18 cellular contexts compared by ENCODE assay signal in the genomic region with DNA sequence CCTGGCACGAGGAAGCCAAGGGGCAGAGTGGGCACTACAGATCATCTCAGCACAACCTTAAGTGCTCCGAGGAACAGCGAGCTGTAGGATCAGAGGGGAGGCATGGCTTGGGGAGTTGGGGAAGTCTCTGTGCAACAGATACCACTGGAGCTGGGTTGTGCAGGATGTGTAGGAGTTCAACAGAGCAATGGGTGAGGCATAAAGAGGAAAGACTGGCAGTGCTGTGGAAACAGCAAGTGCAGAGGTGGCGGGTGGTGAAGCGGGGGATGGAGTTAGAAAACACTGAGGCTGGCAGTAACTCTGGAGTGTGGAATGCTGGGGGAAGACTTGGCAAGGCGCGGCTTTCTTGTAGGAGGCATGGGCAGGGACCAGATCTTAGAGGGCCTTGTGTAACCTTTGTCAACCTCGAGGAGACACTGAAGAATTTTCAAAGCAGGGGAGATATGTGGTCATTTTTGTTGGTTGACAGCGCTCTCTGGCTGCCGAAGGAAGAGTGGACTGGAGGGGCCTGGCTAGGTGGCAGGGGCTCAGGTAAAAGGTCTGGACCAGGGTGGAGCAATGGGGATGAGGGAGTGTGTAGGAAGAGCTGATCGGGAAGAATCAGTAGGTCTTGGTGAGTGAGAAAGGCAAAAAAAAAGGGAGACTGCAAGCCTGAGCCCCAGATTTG.
DNase-seq lines count a peak whose midpoint lies in the region; ATAC-seq, FAIRE-seq and TF ChIP-seq lines count a peak whose summit lies in the region.
"Had no signal": no experiment of that assay in that cellular context is flagged by ENCODE, and none has a peak within 500 bp of the region (broad histone marks: within the 10 kb centered on the region; RNA-seq: fewer than 3 reads in every experiment).

No MANE protein-coding gene starts in this region.

- FAIRE-seq in H1 (lab: Jason Lieb, UNC), result no peak
- FAIRE-seq: H54 had no signal

- no peak overlapping the region for H3T11ph ChIP-seq in H9 (ENCODE audit: low read length)

- H3K4me2 ChIP-seq in H9 (ENCODE audit: insufficient read depth, insufficient read length, low read length) (no peak overlapping the region), H1 (ENCODE audit: insufficient read depth in 1 of 2, low read depth in 2 of 2, low read length in 2 of 2) (no peak overlapping the region)

- intact Hi-C loops in posterior vena cava (cut with DNase I), result loop anchor here in 1 of 2 donors (5.0 kb wide), 1 partner anchor 723 kb away; no protein-coding TSS in a partner anchor

- no peak overlapping the region; the same call in 1 of the 2 replicates for H3K14ac ChIP-seq in H9 (ENCODE audit: insufficient read depth, low read length)
- no peak overlapping the region for H3K14ac ChIP-seq in H1 (ENCODE audit: insufficient read length)

- ATAC-seq in WTC11 (peak; percentile 43), GM19328 (IDR thresholded peaks at IDR 0.05; ENCODE audit: unreplicated experiment) (no peak)
- ATAC-seq in stimulated activated memory B cell treated with anti-CD40 and anti-IgM and Interleukin-4, amounts not matched to agents 10 μg/mL and 1 μg/mL and 100 μg/mL, for 72 hours, result no peak

- H3K18ac ChIP-seq in H9 (ENCODE audit: insufficient read length, low read depth, low read length) (no peak overlapping the region), H1 (ENCODE audit: extremely low read depth, low read length) (no peak overlapping the region)

- H4K20me1 ChIP-seq in H9 (ENCODE audit: control insufficient read depth, insufficient read depth, insufficient read length), result no peaks in the 10 kb centered on the region
- H4K20me1 ChIP-seq in H1 (replicated peaks in 1 of 2; ENCODE audit: control insufficient read depth in 1 of 2, insufficient read depth in 2 of 2, low read length in 2 of 2), result no peaks in the 10 kb centered on the region

- POLR2A ChIA-PET in WTC11 (lab: Charles Lee) (no interaction called here), H1 (lab: Charles Lee; ENCODE audit: partially characterized antibody) (no interaction called here)

- H3K27me3 Mint-ChIP-seq in H9 (ENCODE audit: low read depth), result peaks cover 20% of the 10 kb centered on the region
- peaks cover 22% of the 10 kb centered on the region for H3K27me3 Mint-ChIP-seq in WTC11 (ENCODE audit: low read depth)
- peaks cover 31% of the 10 kb centered on the region for H3K27me3 Mint-ChIP-seq in stimulated activated memory B cell treated with anti-CD40 and anti-IgM and Interleukin-4, amounts not matched to agents 10 μg/mL and 1 μg/mL and 100 μg/mL, for 72 hours

- H2AFZ ChIP-seq in H9 (ENCODE audit: low read length) (no peak overlapping the region), H1 (ENCODE audit: low read length) (no peak overlapping the region)

- H3K4me1 Mint-ChIP-seq in H9 (no peaks in the 10 kb centered on the region; a peak in 1 of 4 replicates), WTC11 (no peaks in the 10 kb centered on the region)
- no peaks in the 10 kb centered on the region for H3K4me1 Mint-ChIP-seq in stimulated activated memory B cell treated with anti-CD40 and anti-IgM and Interleukin-4, amounts not matched to agents 10 μg/mL and 1 μg/mL and 100 μg/mL, for 72 hours
- H3K4me1 Mint-ChIP-seq: CD4-positive, alpha-beta memory T cell; IgD-negative memory B cell had no signal

- CTCF ChIA-PET in WTC11 (lab: Charles Lee) (interaction anchor here (0.9 to 3.2 kb wide), 7 partner anchors 16 to 334 kb away, joined by 3 to 10 read pairs (median 4); no protein-coding TSS in a partner anchor), H1 (lab: Charles Lee; ENCODE audit: partially characterized antibody) (interaction anchor here (0.6 to 3.7 kb wide), 15 partner anchors 10 to 351 kb away, joined by 3 to 12 read pairs (median 3); no protein-coding TSS in a partner anchor)

- no peaks in the 10 kb centered on the region for H3K36me3 ChIP-seq in H1 (ENCODE audit: control insufficient read depth in 2 of 4, insufficient read depth in 4 of 4, low read length in 3 of 4)
- H3K36me3 ChIP-seq: BE2C, SJCRH30 had no signal

- H3K27me3 ChIP-seq in H9 (ENCODE audit: insufficient read depth, low read length) (no peaks in the 10 kb centered on the region), H1 (replicated peaks in 1 of 4; ENCODE audit: control insufficient read depth in 3 of 4, extremely low read depth in 1 of 4, insufficient read depth in 3 of 4, low read length in 3 of 4) (no peaks in the 10 kb centered on the region)
- H3K27me3 ChIP-seq: BE2C, SJCRH30 had no signal

- no CpG with 5 or more reads among the region's 11 CpGs for WGBS in H9 (ENCODE audit: extremely low coverage, insufficient read length, low lambda C conversion rate)
- 89% methylated on average over 11 of the region's 11 CpGs; no CpG with 5 or more reads in 1 of the 2 experiments for WGBS in H1 (ENCODE audit: extremely low coverage in 1 of 2, insufficient coverage in 1 of 2, insufficient read length in 1 of 2, insufficient replicate concordance in 2 of 2, low coverage in 1 of 2, low lambda C conversion rate in 2 of 2, missing lambda C conversion rate in 1 of 2), 2 experiments

- no peak for DNase-seq in H9
- no peak for DNase-seq in WTC11 (ENCODE audit: low spot score)
- no peak for DNase-seq in H1 (ENCODE audit: low read depth in 1 of 2, low spot score in 2 of 2)
- DNase-seq in posterior vena cava (ENCODE audit: low spot score), result peak; percentile 41
- no peak for DNase-seq in stimulated activated CD4-positive, alpha-beta T cell treated with anti-CD3 and anti-CD28 coated beads, Interleukin-2, amount 100 ng/mL, for 24 hours
- DNase-seq: BE2C; CD4-positive, alpha-beta memory T cell; DND-41; GDM1; MV-4-11; NCI-H1436; NCI-H2081; NCI-H526; SJCRH30 had no signal

- H2AK5ac ChIP-seq in H9 (ENCODE audit: insufficient read length, low read length) (no peak overlapping the region), H1 (ENCODE audit: low read depth, low read length) (no peak overlapping the region)

- H2BK15ac ChIP-seq in H9 (ENCODE audit: low read depth, low read length) (no peak overlapping the region), H1 (ENCODE audit: low read length) (no peak overlapping the region)

- no peaks in the 10 kb centered on the region for H3K79me2 ChIP-seq in H9 (ENCODE audit: insufficient read depth, low read length)
- no peaks in the 10 kb centered on the region for H3K79me2 ChIP-seq in H1 (ENCODE audit: control insufficient read depth in 1 of 2, insufficient read depth in 2 of 2, low read length in 2 of 2)

- H3K4me3 ChIP-seq in H1 (ENCODE audit: extremely low read depth in 1 of 4, insufficient read depth in 2 of 4, low read depth in 3 of 4, low read length in 4 of 4), result no peak overlapping the region
- H3K4me3 ChIP-seq: SJCRH30 had no signal

- H4K91ac ChIP-seq in H9 (ENCODE audit: insufficient read length, low read depth, low read length), result no peak overlapping the region
- no peak overlapping the region for H4K91ac ChIP-seq in H1 (replicated peaks; ENCODE audit: insufficient read length, low read length)

- no peak for TF ChIP-seq POLR2A in H1 (IDR thresholded peaks at IDR 0.05; ENCODE audit: control extremely low read depth in 1 of 2, low read depth in 2 of 2, low read length in 2 of 2)

- H2BK20ac ChIP-seq in H9 (ENCODE audit: low read depth, low read length, poor library complexity, severe bottlenecking) (no peak overlapping the region), H1 (ENCODE audit: low read length) (no peak overlapping the region)

- no peak overlapping the region for H3K56ac ChIP-seq in H9 (ENCODE audit: insufficient read length, low read depth, low read length)
- H3K56ac ChIP-seq in H1 (replicated peaks; ENCODE audit: insufficient read length, low read depth, low read length), result no peak overlapping the region

- H2BK5ac ChIP-seq in H9 (ENCODE audit: insufficient read length, low read length) (no peak overlapping the region), H1 (ENCODE audit: low read depth, low read length) (no peak overlapping the region)

- H2BK12ac ChIP-seq in H9 (ENCODE audit: insufficient read length, low read depth, low read length) (no peak overlapping the region), H1 (ENCODE audit: low read depth, low read length) (no peak overlapping the region)

- H3K36me3 Mint-ChIP-seq in H9 (ENCODE audit: insufficient read depth in 1 of 3, low read depth in 3 of 3) (no peaks in the 10 kb centered on the region), WTC11 (no peaks in the 10 kb centered on the region)
- H3K36me3 Mint-ChIP-seq in stimulated activated memory B cell treated with anti-CD40 and anti-IgM and Interleukin-4, amounts not matched to agents 10 μg/mL and 1 μg/mL and 100 μg/mL, for 72 hours, result no peaks in the 10 kb centered on the region
- H3K36me3 Mint-ChIP-seq: CD4-positive, alpha-beta memory T cell; IgD-negative memory B cell had no signal

- no peak for TF ChIP-seq EP300 in H1 (IDR thresholded peaks at IDR 0.05; ENCODE audit: borderline replicate concordance in 1 of 2, low read depth in 2 of 2, low read length in 2 of 2)

- TF ChIP-seq CTCF in H9 (conservative IDR thresholded peaks at IDR 0.05) (0 out of 3 replicates have a peak, but pooled peaks have one; percentile 11), WTC11 (IDR thresholded peaks at IDR 0.05) (no peak), H1 (IDR thresholded peaks at IDR 0.05; ENCODE audit: control extremely low read depth in 1 of 3, insufficient read depth in 1 of 3, low read depth in 1 of 3, low read length in 3 of 3) (peak; percentile 19 to 41 (median 29); a peak in 3 of 4 replicates)

- peak; percentile 32 to 53; a peak in 3 of 4 replicates for TF ChIP-seq RAD21 in H1 (IDR thresholded peaks at IDR 0.05 in 1 of 2, conservative IDR thresholded peaks at IDR 0.05 in 1 of 2; ENCODE audit: low read depth in 2 of 2, low read length in 2 of 2)

- H3K23me2 ChIP-seq in H9 (ENCODE audit: insufficient read length, low read depth, low read length, poor library complexity, severe bottlenecking) (no peaks in the 10 kb centered on the region), H1 (ENCODE audit: low read depth, low read length) (no peaks in the 10 kb centered on the region)

- H2BK120ac ChIP-seq in H9 (ENCODE audit: low read depth, low read length, poor library complexity, severe bottlenecking) (no peak overlapping the region), H1 (replicated peaks; ENCODE audit: low read depth, low read length) (no peak overlapping the region)

- no peak overlapping the region for H3K9ac ChIP-seq in H9 (ENCODE audit: extremely low read depth, insufficient read length, low read length)
- H3K9ac ChIP-seq in H1 (replicated peaks in 1 of 4; ENCODE audit: extremely low read depth in 1 of 4, low read depth in 3 of 4, low read length in 3 of 4), result no peak overlapping the region

- H4K8ac ChIP-seq in H9 (replicated peaks; ENCODE audit: insufficient read length, low read depth, low read length) (no peak overlapping the region), H1 (ENCODE audit: extremely low read depth, insufficient read depth, low read length) (no peak overlapping the region)

- H3K9me3 ChIP-seq in H9 (ENCODE audit: control insufficient read depth, low read depth, low read length) (no peaks in the 10 kb centered on the region), H1 (ENCODE audit: insufficient read depth in 2 of 2, low read depth in 1 of 2, low read length in 1 of 2) (no peaks in the 10 kb centered on the region)
- H3K9me3 ChIP-seq: BE2C, SJCRH30 had no signal

- H3K79me1 ChIP-seq in H9 (ENCODE audit: insufficient read depth, low read depth, low read length, poor library complexity, severe bottlenecking) (no peaks in the 10 kb centered on the region), H1 (ENCODE audit: low read depth, low read length) (no peaks in the 10 kb centered on the region)

- H3K27ac ChIP-seq in H9 (ENCODE audit: insufficient read length, low read depth, low read length), result no peak overlapping the region
- no peak overlapping the region for H3K27ac ChIP-seq in H1 (ENCODE audit: low read depth, low read length)
- H3K27ac ChIP-seq: SJCRH30 had no signal

- H3K4ac ChIP-seq in H9 (ENCODE audit: low read depth, low read length), result no peak overlapping the region
- H3K4ac ChIP-seq in H1 (replicated peaks; ENCODE audit: insufficient read length, low read depth, low read length), result no peak overlapping the region

- H3K4me3 Mint-ChIP-seq in H9 (no peak overlapping the region), WTC11 (no peak overlapping the region)
- no peak overlapping the region for H3K4me3 Mint-ChIP-seq in stimulated activated memory B cell treated with anti-CD40 and anti-IgM and Interleukin-4, amounts not matched to agents 10 μg/mL and 1 μg/mL and 100 μg/mL, for 72 hours
- H3K4me3 Mint-ChIP-seq: CD4-positive, alpha-beta memory T cell; IgD-negative memory B cell had no signal

- no peaks in the 10 kb centered on the region; a peak in 1 of 5 replicates for H3K9me3 Mint-ChIP-seq in H9
- no peaks in the 10 kb centered on the region for H3K9me3 Mint-ChIP-seq in WTC11
- H3K9me3 Mint-ChIP-seq in stimulated activated memory B cell treated with anti-CD40 and anti-IgM and Interleukin-4, amounts not matched to agents 10 μg/mL and 1 μg/mL and 100 μg/mL, for 72 hours, result no peaks in the 10 kb centered on the region
- H3K9me3 Mint-ChIP-seq: CD4-positive, alpha-beta memory T cell; IgD-negative memory B cell had no signal

- H3K23ac ChIP-seq in H9 (ENCODE audit: insufficient read length, low read depth, low read length), result no peak overlapping the region
- no peak overlapping the region for H3K23ac ChIP-seq in H1 (ENCODE audit: insufficient read length)

- H3K27ac Mint-ChIP-seq in H9 (no peak overlapping the region), WTC11 (no peak overlapping the region)
- no peak overlapping the region for H3K27ac Mint-ChIP-seq in stimulated activated memory B cell treated with anti-CD40 and anti-IgM and Interleukin-4, amounts not matched to agents 10 μg/mL and 1 μg/mL and 100 μg/mL, for 72 hours
- H3K27ac Mint-ChIP-seq: CD4-positive, alpha-beta memory T cell; IgD-negative memory B cell had no signal

- no peak overlapping the region for H4K5ac ChIP-seq in H9 (ENCODE audit: insufficient read length, low read depth, low read length)
- H4K5ac ChIP-seq in H1 (ENCODE audit: insufficient read length, low read depth, low read length), result no peak overlapping the region

- H3K4me1 ChIP-seq in H9 (ENCODE audit: insufficient read depth, low read length), result no peaks in the 10 kb centered on the region
- no peaks in the 10 kb centered on the region for H3K4me1 ChIP-seq in H1 (replicated peaks in 1 of 4; ENCODE audit: control insufficient read depth in 3 of 4, insufficient read depth in 4 of 4, low read length in 3 of 4)
- H3K4me1 ChIP-seq: BE2C had no signal
